24 cellular contexts compared by ENCODE assay signal in genomic region chr11:15195454-15196200, GRCh38.
DNase-seq lines count a peak whose midpoint lies in the region; ATAC-seq, FAIRE-seq and TF ChIP-seq lines count a peak whose summit lies in the region.
"Had no signal": no experiment of that assay in that cellular context is flagged by ENCODE, and none has a peak within 500 bp of the region (broad histone marks: within the 10 kb centered on the region; RNA-seq: fewer than 3 reads in every experiment).

No MANE protein-coding gene starts in this region.

- peaks cover 2 to 6% of the 10 kb centered on the region in 2 donors for H3K4me1 ChIP-seq in small intestine (ENCODE audit: control insufficient read depth in 2 of 2, insufficient read depth in 1 of 2, low read depth in 1 of 2, low read length in 1 of 2)
- H3K4me1 ChIP-seq in MM.1S (ENCODE audit: low read length) = no peaks in the 10 kb centered on the region

- H3K4me1 Mint-ChIP-seq in osteocyte (ENCODE audit: unreplicated experiment) = no peaks in the 10 kb centered on the region
- H3K4me1 Mint-ChIP-seq: activated CD4-positive, alpha-beta memory T cell treated with anti-CD3 and anti-CD28 coated beads, Interleukin-2, amount 10 ng/mL, durations not matched to agents 7 days and 5 days; activated naive CD4-positive, alpha-beta T cell treated with anti-CD3 and anti-CD28 coated beads, Interleukin-2, amount 50 U/mL, for 24 hours; brain had no signal

- H3K27ac ChIP-seq in VCaP = peak overlapping the region; percentile 69
- H3K27ac ChIP-seq in small intestine (ENCODE audit: low read depth in 1 of 2, low read length in 1 of 2) = peak overlapping the region in 1 of 2 donors; percentile 0
- H3K27ac ChIP-seq in MM.1S (ENCODE audit: low read length) = no peak overlapping the region
- H3K27ac ChIP-seq: BLaER1 treated with 17β-estradiol and CSF1 and Interleukin-3, amounts not matched to agents 10 nM and 100 nM; coronary artery; psoas muscle had no signal

- H3K27ac Mint-ChIP-seq in osteocyte (ENCODE audit: unreplicated experiment) = no peak overlapping the region
- H3K27ac Mint-ChIP-seq: activated CD4-positive, alpha-beta memory T cell treated with anti-CD3 and anti-CD28 coated beads, Interleukin-2, amount 10 ng/mL, durations not matched to agents 7 days and 5 days; activated naive CD4-positive, alpha-beta T cell treated with anti-CD3 and anti-CD28 coated beads, Interleukin-2, amount 50 U/mL, for 24 hours; activated T-cell treated with anti-CD3 and anti-CD28 coated beads, Interleukin-2, amount 50 U/mL, for 24 hours had no signal

- H3F3A ChIP-seq in MM.1S (ENCODE audit: insufficient read depth, low read length) = no peaks in the 10 kb centered on the region

- TF ChIP-seq CTCF in VCaP (conservative IDR thresholded peaks at IDR 0.05) (no peak), osteocyte (IDR thresholded peaks at IDR 0.05) (no peak), MM.1S (IDR thresholded peaks at IDR 0.05; ENCODE audit: low read length) (no peak)

- H3K27me3 ChIP-seq in small intestine (ENCODE audit: control insufficient read depth in 2 of 2, insufficient read depth in 2 of 2, low read length in 2 of 2) (no peaks in the 10 kb centered on the region), MM.1S (replicated peaks; ENCODE audit: insufficient read depth, low read length) (no peaks in the 10 kb centered on the region)
- H3K27me3 ChIP-seq: BLaER1 treated with 17β-estradiol and CSF1 and Interleukin-3, amounts not matched to agents 10 nM and 100 nM had no signal

- H4K20me1 ChIP-seq in MM.1S (ENCODE audit: insufficient read depth, low read length) = no peaks in the 10 kb centered on the region
- H4K20me1 ChIP-seq: BLaER1 treated with 17β-estradiol and CSF1 and Interleukin-3, amounts not matched to agents 10 nM and 100 nM had no signal

- no peak for FAIRE-seq in small intestine (lab: Jason Lieb, UNC)
- FAIRE-seq: endothelial cell of umbilical vein, frontal cortex had no signal

- no peaks in the 10 kb centered on the region for H3K36me3 Mint-ChIP-seq in osteocyte (ENCODE audit: unreplicated experiment)
- H3K36me3 Mint-ChIP-seq: activated naive CD4-positive, alpha-beta T cell treated with anti-CD3 and anti-CD28 coated beads, Interleukin-2, amount 50 U/mL, for 24 hours; brain had no signal

- intact Hi-C loops in left colon (cut with DNase I, micrococcal nuclease) = no loop called here

- no peaks in the 10 kb centered on the region for H3K9me3 ChIP-seq in small intestine (ENCODE audit: control insufficient read depth, low read depth)
- H3K9me3 ChIP-seq in MM.1S (replicated peaks; ENCODE audit: insufficient read depth, low read length) = no peaks in the 10 kb centered on the region
- H3K9me3 ChIP-seq: psoas muscle had no signal

- H3K4me3 Mint-ChIP-seq in osteocyte (ENCODE audit: unreplicated experiment) = no peak overlapping the region
- H3K4me3 Mint-ChIP-seq: activated CD4-positive, alpha-beta memory T cell treated with anti-CD3 and anti-CD28 coated beads, Interleukin-2, amount 10 ng/mL, durations not matched to agents 7 days and 5 days; activated naive CD4-positive, alpha-beta T cell treated with anti-CD3 and anti-CD28 coated beads, Interleukin-2, amount 50 U/mL, for 24 hours; activated T-cell treated with anti-CD3 and anti-CD28 coated beads, Interleukin-2, amount 50 U/mL, for 24 hours; brain had no signal

- 19 to 46% (median 21%) methylated on average over 2 of the region's 2 CpGs for WGBS in small intestine, 3 donors

- H3K4me2 ChIP-seq in MM.1S (ENCODE audit: low read depth, low read length) = no peak overlapping the region

- ATAC-seq in left colon (peak; percentile 80), HG02973 (IDR thresholded peaks at IDR 0.05; ENCODE audit: unreplicated experiment) (no peak)
- ATAC-seq: left ventricle myocardium superior, psoas muscle had no signal

- no peaks in the 10 kb centered on the region for H3K9me2 ChIP-seq in MM.1S (replicated peaks; ENCODE audit: insufficient read depth, low read length)

- H3K36me3 ChIP-seq in small intestine (ENCODE audit: control insufficient read depth in 2 of 2, insufficient read depth in 2 of 2, low read length in 2 of 2) = no peaks in the 10 kb centered on the region
- no peaks in the 10 kb centered on the region for H3K36me3 ChIP-seq in MM.1S (replicated peaks; ENCODE audit: insufficient read depth, low read length)
- H3K36me3 ChIP-seq: BLaER1 treated with 17β-estradiol and CSF1 and Interleukin-3, amounts not matched to agents 10 nM and 100 nM had no signal

- no peaks in the 10 kb centered on the region for H3K79me2 ChIP-seq in MM.1S (ENCODE audit: low read length)

- H3K4me3 ChIP-seq in small intestine (ENCODE audit: low read depth in 1 of 2, low read length in 2 of 2) (no peak overlapping the region), MM.1S (ENCODE audit: low read length) (no peak overlapping the region)
- H3K4me3 ChIP-seq: BLaER1 treated with 17β-estradiol and CSF1 and Interleukin-3, amounts not matched to agents 10 nM and 100 nM; coronary artery; psoas muscle had no signal

- peak; percentile 23 for DNase-seq in NCI-H1092 treated with DMSO at 0.1 percent for 48 hours (lab: John Stamatoyannopoulos, UW)
- no peak for DNase-seq in NCI-H1092 (lab: John Stamatoyannopoulos, UW)
- no peak for DNase-seq in left colon
- DNase-seq in small intestine = peak; percentile 35
- no peak for DNase-seq in osteocyte (ENCODE audit: extremely low spot score, unreplicated experiment)
- no peak for DNase-seq in MM.1S
- DNase-seq: 8988T; activated CD4-positive, alpha-beta memory T cell treated with anti-CD3 and anti-CD28 coated beads, Interleukin-2, amount 10 ng/mL, durations not matched to agents 7 days and 5 days; activated T-cell treated with anti-CD3 and anti-CD28 coated beads, Interleukin-2, amount 50 U/mL, for 24 hours; DMS 273 treated with DMSO at 0.1 percent for 48 hours; left ventricle myocardium superior; NCI-H187 treated with DMSO at 0.1 percent for 48 hours; NCI-H510A treated with DMSO at 0.1 percent for 48 hours; psoas muscle; SHP77; T-helper 1 cell had no signal

- H3K9ac ChIP-seq in MM.1S (ENCODE audit: low read length) = no peak overlapping the region
- H3K9ac ChIP-seq: BLaER1 treated with 17β-estradiol and CSF1 and Interleukin-3, amounts not matched to agents 10 nM and 100 nM had no signal

- H2AFZ ChIP-seq in MM.1S (ENCODE audit: low read length) = no peak overlapping the region

- no peaks in the 10 kb centered on the region for H3K9me3 Mint-ChIP-seq in osteocyte (ENCODE audit: unreplicated experiment)
- H3K9me3 Mint-ChIP-seq: activated CD4-positive, alpha-beta memory T cell treated with anti-CD3 and anti-CD28 coated beads, Interleukin-2, amount 10 ng/mL, durations not matched to agents 7 days and 5 days; activated naive CD4-positive, alpha-beta T cell treated with anti-CD3 and anti-CD28 coated beads, Interleukin-2, amount 50 U/mL, for 24 hours; activated T-cell treated with anti-CD3 and anti-CD28 coated beads, Interleukin-2, amount 50 U/mL, for 24 hours; brain had no signal

- H3K27me3 Mint-ChIP-seq in osteocyte (ENCODE audit: unreplicated experiment) = peaks cover 6% of the 10 kb centered on the region
- H3K27me3 Mint-ChIP-seq: activated naive CD4-positive, alpha-beta T cell treated with anti-CD3 and anti-CD28 coated beads, Interleukin-2, amount 50 U/mL, for 24 hours had no signal

Comparison
In these comparisons a context has a peak if more than half of its experiments do, and no peak if none do; other contexts are left out.
1. DNase-seq: peak in NCI-H1092 treated with DMSO at 0.1 percent for 48 hours (single experiment) and small intestine (single experiment); none in NCI-H1092 (single experiment), left colon (0 of 2), osteocyte (single experiment) and MM.1S (single experiment).